ENCODE assay signal across 28 cellular contexts in the genomic region with DNA sequence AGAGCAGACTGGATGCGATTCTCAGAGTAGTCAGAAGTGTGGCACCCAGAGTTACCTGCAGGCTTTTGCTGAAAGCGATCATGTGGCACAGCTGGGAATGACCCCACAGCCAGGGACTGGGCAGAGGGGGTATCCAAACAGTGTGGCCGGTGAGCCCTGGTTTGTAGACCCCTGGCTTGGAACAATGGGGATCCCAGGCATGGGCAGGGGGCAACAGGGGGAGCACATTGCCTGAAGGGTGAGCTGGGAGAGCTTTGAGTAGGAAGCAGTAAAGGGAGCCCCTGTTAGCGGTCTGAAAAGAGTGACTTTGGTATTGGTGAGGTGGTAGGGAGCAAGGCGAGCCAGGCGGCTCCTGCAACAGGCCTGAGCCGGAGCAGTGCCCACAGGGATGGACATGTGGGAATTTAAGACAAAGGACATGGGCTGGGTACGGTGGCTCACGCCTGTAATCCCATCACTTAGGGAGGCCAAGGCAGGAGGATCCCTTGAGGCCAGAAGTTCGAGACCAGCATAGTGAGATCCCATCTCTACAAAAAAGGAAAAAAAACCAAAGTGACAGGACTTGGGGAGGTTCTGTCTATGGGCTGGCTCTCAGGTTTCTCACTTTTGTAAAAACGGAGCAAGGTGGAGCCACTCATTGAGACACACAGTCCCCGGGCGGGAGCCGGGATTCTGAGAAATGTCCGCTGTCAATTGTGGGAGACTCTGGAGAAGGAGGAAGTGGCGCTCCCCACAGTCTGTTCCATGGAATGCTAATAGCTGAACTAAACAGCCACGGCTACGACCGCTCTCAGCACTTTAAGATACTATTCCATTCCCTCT.
DNase-seq lines count a peak whose midpoint lies in the region; ATAC-seq and TF ChIP-seq lines count a peak whose summit lies in the region.
"Had no signal": no experiment of that assay in that cellular context is flagged by ENCODE, and none has a peak within 500 bp of the region (broad histone marks: within the 10 kb centered on the region; RNA-seq: fewer than 3 reads in every experiment).

No MANE protein-coding gene starts in this region.

- H3K9me3 ChIP-seq in endodermal cell (ENCODE audit: control insufficient read depth, low read length) (no peaks in the 10 kb centered on the region), osteoblast (ENCODE audit: low read depth, low read length) (no peaks in the 10 kb centered on the region)
- H3K9me3 ChIP-seq: ascending aorta, heart right ventricle, thyroid gland had no signal

- no peak for ATAC-seq in natural killer cell
- no peak for ATAC-seq in stimulated activated effector memory CD8-positive, alpha-beta T cell treated with anti-CD3 and anti-CD28 coated beads, Interleukin-12 subunit alpha, Interleukin-12 subunit beta, amount 100 ng/mL, for 72 hours
- ATAC-seq: activated T-cell treated with anti-CD3 and anti-CD28 coated beads, Interleukin-2, amount 50 U/mL, for 4 hours; GM12878; HepG2 had no signal

- H3K27ac ChIP-seq in RWPE1 (peak overlapping the region; percentile 67), endodermal cell (ENCODE audit: low read depth, low read length) (no peak overlapping the region), osteoblast (ENCODE audit: low read depth, low read length) (no peak overlapping the region)
- H3K27ac ChIP-seq: ascending aorta, heart right ventricle, stomach, thyroid gland had no signal

- TF ChIP-seq CTCF in RWPE1 (conservative IDR thresholded peaks at IDR 0.05; ENCODE audit: low read depth) (no peak), endodermal cell (conservative IDR thresholded peaks at IDR 0.05) (no peak), osteoblast (IDR thresholded peaks at IDR 0.05; ENCODE audit: extremely low read depth, low read depth, low read length) (no peak), natural killer cell (IDR thresholded peaks at IDR 0.05) (no peak)

- no peaks in the 10 kb centered on the region for H3K9me3 Mint-ChIP-seq in endodermal cell
- H3K9me3 Mint-ChIP-seq in natural killer cell, result no peaks in the 10 kb centered on the region
- no peaks in the 10 kb centered on the region for H3K9me3 Mint-ChIP-seq in stimulated activated effector memory CD8-positive, alpha-beta T cell treated with anti-CD3 and anti-CD28 coated beads, Interleukin-12 subunit alpha, Interleukin-12 subunit beta, amount 100 ng/mL, for 72 hours
- H3K9me3 Mint-ChIP-seq: activated T-cell treated with anti-CD3 and anti-CD28 coated beads, Interleukin-2, amount 50 U/mL, for 4 hours; dendritic cell treated with granulocyte-macrophage colony-stimulating factor and Interleukin-4, amounts not matched to agents 40 ng/mL and 50 ng/mL, for 4 days had no signal

- H4K20me1 ChIP-seq in osteoblast (ENCODE audit: insufficient read depth, low read length), result no peaks in the 10 kb centered on the region

- H3K4me2 ChIP-seq in osteoblast (ENCODE audit: insufficient read depth, low read length), result no peak overlapping the region

- H3K36me3 ChIP-seq in endodermal cell (ENCODE audit: control insufficient read depth, insufficient read depth, low read length) (no peaks in the 10 kb centered on the region), osteoblast (ENCODE audit: insufficient read depth, low read length) (no peaks in the 10 kb centered on the region)
- H3K36me3 ChIP-seq: ascending aorta, heart right ventricle, stomach, thyroid gland had no signal

- no peak overlapping the region for H3K9ac ChIP-seq in endodermal cell (ENCODE audit: extremely low read depth, low read length, poor library complexity, severe bottlenecking)

- DNase-seq in AG08396 (ENCODE audit: low spot score) (peak; percentile 1), RWPE1 (ENCODE audit: low spot score) (no peak), endodermal cell (peak; percentile 26), osteoblast (ENCODE audit: insufficient read length, low spot score, missing footprints) (peak; percentile 36), natural killer cell (no peak), activated T-cell treated with anti-CD3 and anti-CD28 coated beads for 4 hours (no peak), HPDE6-E6E7 (ENCODE audit: extremely low spot score) (no peak)
- DNase-seq in stimulated activated effector memory CD8-positive, alpha-beta T cell treated with anti-CD3 and anti-CD28 coated beads, Interleukin-12 subunit alpha, Interleukin-12 subunit beta, amount 100 ng/mL, for 72 hours (ENCODE audit: low spot score in 2 of 2), result no peak
- DNase-seq: activated T-cell treated with anti-CD3 and anti-CD28 coated beads, Interleukin-2, amount 50 U/mL, for 4 hours; caudate nucleus; CD8-positive, alpha-beta memory T cell; DMS 273 treated with DMSO at 0.1 percent for 48 hours; EL; foreskin fibroblast; heart right ventricle; Karpas-422; NCI-H1436; NCI-H2081; NCI-H2227 treated with DMSO at 0.1 percent for 48 hours; NCI-H526 treated with DMSO at 0.1 percent for 48 hours; right cardiac atrium; SIG-M5; stomach; thyroid gland had no signal

- H3K4me3 ChIP-seq in endodermal cell (ENCODE audit: low read length), result no peak overlapping the region
- H3K4me3 ChIP-seq in osteoblast (ENCODE audit: insufficient read depth, low read length), result no peak overlapping the region
- H3K4me3 ChIP-seq: ascending aorta, GM12878, heart right ventricle, stomach, thyroid gland had no signal

- intact Hi-C loops in natural killer cell (cut with micrococcal nuclease), result no loop called here

- no peaks in the 10 kb centered on the region for H3K4me1 Mint-ChIP-seq in endodermal cell
- H3K4me1 Mint-ChIP-seq in natural killer cell, result no peaks in the 10 kb centered on the region
- H3K4me1 Mint-ChIP-seq in stimulated activated effector memory CD8-positive, alpha-beta T cell treated with anti-CD3 and anti-CD28 coated beads, Interleukin-12 subunit alpha, Interleukin-12 subunit beta, amount 100 ng/mL, for 72 hours, result peaks cover 4% of the 10 kb centered on the region

- H3K4me1 ChIP-seq in endodermal cell (ENCODE audit: control insufficient read depth, insufficient read depth, low read length) (no peaks in the 10 kb centered on the region), osteoblast (ENCODE audit: insufficient read depth, low read length) (no peaks in the 10 kb centered on the region)
- H3K4me1 ChIP-seq: heart right ventricle, stomach had no signal

- POLR2A ChIA-PET in RWPE1 (lab: Yijun Ruan, JAX; ENCODE audit: low non-redundant PET), result no interaction called here

- 93 to 96% methylated on average over 11 to 19 of the region's 19 CpGs for WGBS in endodermal cell (ENCODE audit: insufficient coverage in 1 of 2, insufficient read length in 1 of 2), 2 experiments

- CTCF ChIA-PET in RWPE1 (lab: Yijun Ruan, JAX), result interaction anchor here (0.5 kb wide), 1 partner anchor 567 kb away, joined by 3 read pairs; no protein-coding TSS in a partner anchor

- H3K36me3 Mint-ChIP-seq in endodermal cell (ENCODE audit: low read depth) (no peaks in the 10 kb centered on the region), natural killer cell (no peaks in the 10 kb centered on the region)
- H3K36me3 Mint-ChIP-seq in stimulated activated effector memory CD8-positive, alpha-beta T cell treated with anti-CD3 and anti-CD28 coated beads, Interleukin-12 subunit alpha, Interleukin-12 subunit beta, amount 100 ng/mL, for 72 hours, result no peaks in the 10 kb centered on the region

- H3K4me3 Mint-ChIP-seq in endodermal cell (no peak overlapping the region), natural killer cell (no peak overlapping the region)
- H3K4me3 Mint-ChIP-seq in stimulated activated effector memory CD8-positive, alpha-beta T cell treated with anti-CD3 and anti-CD28 coated beads, Interleukin-12 subunit alpha, Interleukin-12 subunit beta, amount 100 ng/mL, for 72 hours, result no peak overlapping the region
- H3K4me3 Mint-ChIP-seq: activated T-cell treated with anti-CD3 and anti-CD28 coated beads, Interleukin-2, amount 50 U/mL, for 4 hours; CD8-positive, alpha-beta memory T cell; dendritic cell treated with granulocyte-macrophage colony-stimulating factor and Interleukin-4, amounts not matched to agents 40 ng/mL and 50 ng/mL, for 4 days had no signal

- H3K27me3 Mint-ChIP-seq in endodermal cell (ENCODE audit: insufficient read depth) (peaks cover 14% of the 10 kb centered on the region), natural killer cell (ENCODE audit: low read depth in 2 of 2) (peaks cover 19 to 25% of the 10 kb centered on the region in 2 donors)
- H3K27me3 Mint-ChIP-seq: dendritic cell treated with granulocyte-macrophage colony-stimulating factor and Interleukin-4, amounts not matched to agents 40 ng/mL and 50 ng/mL, for 4 days had no signal

- H3K27me3 ChIP-seq in endodermal cell (ENCODE audit: control insufficient read depth, insufficient read depth, low read length, poor library complexity, severe bottlenecking), result no peaks in the 10 kb centered on the region
- peaks cover 8% of the 10 kb centered on the region for H3K27me3 ChIP-seq in osteoblast (ENCODE audit: insufficient read depth, low read length)
- H3K27me3 ChIP-seq: ascending aorta, thyroid gland had no signal

- H3K27ac Mint-ChIP-seq in endodermal cell (no peak overlapping the region), natural killer cell (no peak overlapping the region)
- H3K27ac Mint-ChIP-seq in stimulated activated effector memory CD8-positive, alpha-beta T cell treated with anti-CD3 and anti-CD28 coated beads, Interleukin-12 subunit alpha, Interleukin-12 subunit beta, amount 100 ng/mL, for 72 hours, result no peak overlapping the region
- H3K27ac Mint-ChIP-seq: CD8-positive, alpha-beta memory T cell; dendritic cell treated with granulocyte-macrophage colony-stimulating factor and Interleukin-4, amounts not matched to agents 40 ng/mL and 50 ng/mL, for 4 days had no signal

- H2AFZ ChIP-seq in osteoblast (ENCODE audit: low read length), result no peak overlapping the region

- H3K79me2 ChIP-seq in osteoblast (ENCODE audit: insufficient read depth, low read length), result no peaks in the 10 kb centered on the region

Comparison
In these comparisons a context has a peak if more than half of its experiments do, and no peak if none do; other contexts are left out.
1. DNase-seq: peak in AG08396 (single experiment), endodermal cell (single experiment) and osteoblast (single experiment); none in RWPE1 (single experiment), natural killer cell (single experiment), stimulated activated effector memory CD8-positive, alpha-beta T cell treated with anti-CD3 and anti-CD28 coated beads, Interleukin-12 subunit alpha, Interleukin-12 subunit beta, amount 100 ng/mL, for 72 hours (0 of 2), activated T-cell treated with anti-CD3 and anti-CD28 coated beads for 4 hours (single experiment) and HPDE6-E6E7 (single experiment).